ENCODE assay signal across 17 cellular contexts in genomic region chr7:8070451-8071180, GRCh38.
A peak's percentile ranks its signal among the peaks of the same experiment; 100 is the strongest.
DNase-seq lines count a peak whose midpoint lies in the region; ATAC-seq lines count a peak whose summit lies in the region.
"Had no signal": no experiment of that assay in that cellular context is flagged by ENCODE, and none has a peak within 500 bp of the region (broad histone marks: within the 10 kb centered on the region; RNA-seq: fewer than 3 reads in every experiment).

No MANE protein-coding gene starts in this region.

- ATAC-seq in GM18861 (IDR thresholded peaks at IDR 0.05; ENCODE audit: unreplicated experiment): no peak
- ATAC-seq in HG03108 (IDR thresholded peaks at IDR 0.05; ENCODE audit: unreplicated experiment): no peak

- intact Hi-C loops in cardiac septum (cut with DNase I): no loop called here

- DNase-seq in DMS 273 (lab: John Stamatoyannopoulos, UW; ENCODE audit: unreplicated experiment): peak; percentile 79
- DNase-seq in DMS 273 treated with DMSO at 0.1 percent for 48 hours (lab: John Stamatoyannopoulos, UW): peak; percentile 33
- DNase-seq in NCI-H524 (lab: John Stamatoyannopoulos, UW): peak; percentile 20 to 69
- DNase-seq in cerebellar cortex (ENCODE audit: low spot score): peak; percentile 87
- no peak for DNase-seq in cardiac septum (ENCODE audit: low spot score)
- no peak for DNase-seq in NCI-H1417 (lab: John Stamatoyannopoulos, UW)
- DNase-seq: ACHN; BE2C; CD4-positive, CD25-positive, alpha-beta regulatory T cell; CD8-positive, alpha-beta memory T cell; COR-L47; DMS153; DMS79; GF-D8; GM23248 had no signal

Comparison
In these comparisons a context has a peak if more than half of its experiments do, and no peak if none do; other contexts are left out.
1. DNase-seq: peak in DMS 273 (single experiment), DMS 273 treated with DMSO at 0.1 percent for 48 hours (single experiment), NCI-H524 (2 of 2) and cerebellar cortex (single experiment); none in cardiac septum (single experiment) and NCI-H1417 (0 of 3).